25 cellular contexts compared by ENCODE assay signal in the genomic region with DNA sequence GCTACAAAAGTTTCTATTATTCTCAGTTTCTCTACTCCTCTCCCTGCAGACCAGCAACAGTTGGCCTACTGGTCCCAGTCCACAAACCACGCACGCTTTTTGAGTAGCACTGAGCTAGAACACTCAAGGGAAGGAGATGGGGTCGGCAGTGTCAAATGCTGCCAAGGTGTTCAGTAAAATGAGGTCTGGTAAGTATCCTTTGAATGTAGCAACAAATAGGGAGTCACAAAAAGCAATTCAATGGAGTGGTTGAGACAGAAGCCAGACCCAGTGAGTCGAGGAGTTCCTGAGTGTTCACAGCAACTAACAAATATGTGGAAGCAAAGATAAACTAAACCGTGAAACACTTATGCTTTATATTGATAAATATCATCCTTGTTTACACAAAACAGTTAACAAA.
DNase-seq lines count a peak whose midpoint lies in the region; ATAC-seq, FAIRE-seq and TF ChIP-seq lines count a peak whose summit lies in the region.
"Had no signal": no experiment of that assay in that cellular context is flagged by ENCODE, and none has a peak within 500 bp of the region (broad histone marks: within the 10 kb centered on the region; RNA-seq: fewer than 3 reads in every experiment).

No MANE protein-coding gene starts in this region.

- H3K27ac Mint-ChIP-seq in immature natural killer cell, result no peak overlapping the region
- H3K27ac Mint-ChIP-seq: CD4-positive, CD25-positive, alpha-beta regulatory T cell; CD8-positive, alpha-beta memory T cell; HFFc6 had no signal

- H3K9me3 ChIP-seq in cardiac muscle cell (ENCODE audit: low read depth) (no peaks in the 10 kb centered on the region), pancreas (no peaks in the 10 kb centered on the region), Peyer's patch (no peaks in the 10 kb centered on the region)
- H3K9me3 ChIP-seq: BE2C had no signal

- H3K4me3 ChIP-seq in cardiac muscle cell (no peak overlapping the region), pancreas (no peak overlapping the region), Peyer's patch (no peak overlapping the region)
- H3K4me3 ChIP-seq: GM12878, GM23248 had no signal

- no peak for TF ChIP-seq POLR2A in Peyer's patch (IDR thresholded peaks at IDR 0.05)

- peak; percentile 28 for FAIRE-seq in colon (lab: Jason Lieb, UNC)
- peak; percentile 66 for FAIRE-seq in pancreas (lab: Jason Lieb, UNC)
- FAIRE-seq: GM12878, HTR-8/SVneo had no signal

- peak in 1 of 2 donors; percentile 81 for DNase-seq in cardiac muscle cell (ENCODE audit: low read depth in 1 of 2, low spot score in 1 of 2)
- DNase-seq in left cardiac atrium, result no peak
- DNase-seq in islet precursor cell, result peak; percentile 60
- DNase-seq in pancreas, result no peak
- no peak for DNase-seq in Peyer's patch
- no peak for DNase-seq in immature natural killer cell
- DNase-seq: ACHN; BE2C; C1 segment of cervical spinal cord; CD4-positive, CD25-positive, alpha-beta regulatory T cell; CD8-positive, alpha-beta memory T cell; COR-L47; DMS 273 treated with DMSO at 0.1 percent for 48 hours; DMS53; DND-41; EL; GM23248; H7; HFFc6; IMR-90 had no signal

- H3K4me1 Mint-ChIP-seq in immature natural killer cell, result no peaks in the 10 kb centered on the region
- H3K4me1 Mint-ChIP-seq: CD8-positive, alpha-beta memory T cell had no signal

- H3K27me3 ChIP-seq in cardiac muscle cell, result no peaks in the 10 kb centered on the region
- peaks cover 0 to 9% (median 1%) of the 10 kb centered on the region in 4 donors for H3K27me3 ChIP-seq in pancreas
- H3K27me3 ChIP-seq in Peyer's patch, result no peaks in the 10 kb centered on the region
- H3K27me3 ChIP-seq: BE2C had no signal

- H3K27ac ChIP-seq in cardiac muscle cell, result peak overlapping the region; percentile 38
- H3K27ac ChIP-seq in pancreas, result no peak overlapping the region
- no peak overlapping the region for H3K27ac ChIP-seq in Peyer's patch
- H3K27ac ChIP-seq: GM23248 had no signal

- no peaks in the 10 kb centered on the region for H3K9me3 Mint-ChIP-seq in immature natural killer cell
- H3K9me3 Mint-ChIP-seq: CD4-positive, CD25-positive, alpha-beta regulatory T cell; CD8-positive, alpha-beta memory T cell; HFFc6 had no signal

- WGBS in pancreas, 2 donors, result 50 to 63% methylated on average over 5 of the region's 5 CpGs

- no peak for ATAC-seq in left cardiac atrium
- no peak for ATAC-seq in pancreas
- ATAC-seq in GM19035 (IDR thresholded peaks at IDR 0.05; ENCODE audit: unreplicated experiment), result no peak
- ATAC-seq: GM12878, HCT116 had no signal

- H3K4me3 Mint-ChIP-seq in immature natural killer cell, result no peak overlapping the region
- H3K4me3 Mint-ChIP-seq: CD4-positive, CD25-positive, alpha-beta regulatory T cell; CD8-positive, alpha-beta memory T cell; HFFc6 had no signal

- H3K4me1 ChIP-seq in cardiac muscle cell (ENCODE audit: low read depth) (peaks cover 33% of the 10 kb centered on the region), pancreas (no peaks in the 10 kb centered on the region), Peyer's patch (no peaks in the 10 kb centered on the region)

- H3K36me3 Mint-ChIP-seq in immature natural killer cell, result no peaks in the 10 kb centered on the region
- H3K36me3 Mint-ChIP-seq: CD4-positive, CD25-positive, alpha-beta regulatory T cell; CD8-positive, alpha-beta memory T cell had no signal

- intact Hi-C loops in left cardiac atrium (cut with DNase I) (no loop called here), pancreas (cut with DNase I) (loop anchor here in 1 of 3 donors (10.0 kb wide), 1 partner anchor 392 kb away; no protein-coding TSS in a partner anchor)

- H3K36me3 ChIP-seq in cardiac muscle cell, result no peaks in the 10 kb centered on the region
- no peaks in the 10 kb centered on the region for H3K36me3 ChIP-seq in pancreas
- H3K36me3 ChIP-seq in Peyer's patch, result no peaks in the 10 kb centered on the region
- H3K36me3 ChIP-seq: BE2C had no signal

- TF ChIP-seq CTCF in cardiac muscle cell (IDR thresholded peaks at IDR 0.05; ENCODE audit: low read depth, low read length) (no peak), pancreas (IDR thresholded peaks at IDR 0.05) (no peak), Peyer's patch (IDR thresholded peaks at IDR 0.05) (no peak)

- H3K27me3 Mint-ChIP-seq in immature natural killer cell (ENCODE audit: low read depth in 3 of 3), result peaks cover 5 to 8% (median 6%) of the 10 kb centered on the region in 3 donors
- H3K27me3 Mint-ChIP-seq: CD4-positive, CD25-positive, alpha-beta regulatory T cell had no signal
